7 cellular contexts compared by ENCODE assay signal in the genomic region with DNA sequence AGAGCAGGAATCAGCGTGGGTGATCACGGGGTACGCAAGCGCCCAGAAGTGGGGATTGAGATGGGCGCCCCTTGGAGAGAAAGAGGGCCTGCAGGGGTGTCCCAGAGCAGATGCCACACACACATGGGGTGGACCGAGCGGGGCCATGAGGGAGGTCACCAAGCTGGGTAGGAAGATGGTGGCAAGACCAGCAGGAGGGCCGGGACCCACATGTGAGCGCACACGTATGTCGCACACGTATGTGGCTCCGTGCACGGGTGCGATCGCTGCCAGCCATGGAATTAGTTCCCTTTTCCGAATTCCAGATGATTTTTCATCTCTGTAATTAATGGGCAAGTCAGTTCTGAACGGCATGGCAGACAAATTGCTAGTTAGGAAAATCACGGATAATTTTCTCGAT. TPM values are rescaled to one million over a fixed set of nuclear protein-coding genes. Genes with fewer than 3 reads are reported as not detected.
DNase-seq lines count a peak whose midpoint lies in the region; ATAC-seq and TF ChIP-seq lines count a peak whose summit lies in the region.
"Not testable (repeated sequence)": the region's sequence is repeated elsewhere in the genome, so short reads cannot be mapped to it uniquely, and the experiment has no call there.

No MANE protein-coding gene starts in this region.

- not testable (repeated sequence) for H3K27ac ChIP-seq in OCI-LY7 (ENCODE audit: low read depth, low read length, poor library complexity, severe bottlenecking); neural progenitor cell

- H3F3A ChIP-seq in neural progenitor cell (ENCODE audit: low read depth): peaks cover 18% of the 10 kb centered on the region

- not testable (repeated sequence) for H3K4me3 ChIP-seq in Caco-2 (ENCODE audit: low read depth, low read length); OCI-LY7 (ENCODE audit: low read depth, low read length, poor library complexity, severe bottlenecking)
- H3K4me3 ChIP-seq in neural progenitor cell: peak overlapping the region; percentile 95

- not testable (repeated sequence) for H3K27me3 Mint-ChIP-seq in Caco-2 (ENCODE audit: insufficient read depth, unreplicated experiment); mesothelial cell of epicardium (ENCODE audit: low read depth); neural progenitor cell (ENCODE audit: insufficient read depth, low read depth)
- H3K27me3 Mint-ChIP-seq in activated T-cell treated with anti-CD3 and anti-CD28 coated beads, Interleukin-2, amount 50 U/mL, for 4 hours (ENCODE audit: low read depth): peaks cover 13% of the 10 kb centered on the region
- peaks cover 18% of the 10 kb centered on the region for H3K27me3 Mint-ChIP-seq in activated naive CD8-positive, alpha-beta T cell treated with anti-CD3 and anti-CD28 coated beads, Interleukin-2, amount 50 U/mL, for 24 hours
- H3K27me3 Mint-ChIP-seq in endothelial cell (ENCODE audit: unreplicated experiment): peaks cover 21% of the 10 kb centered on the region

- H4K20me1 ChIP-seq in OCI-LY7 (ENCODE audit: insufficient read depth, low read length): not testable (repeated sequence)
- peaks cover 57% of the 10 kb centered on the region for H4K20me1 ChIP-seq in neural progenitor cell (ENCODE audit: low read depth)

- H2AFZ ChIP-seq in OCI-LY7 (ENCODE audit: low read length); neural progenitor cell (replicated peaks): not testable (repeated sequence)

- not testable (repeated sequence) for H3K4me1 ChIP-seq in Caco-2; OCI-LY7 (ENCODE audit: insufficient read depth, low read length, poor library complexity, severe bottlenecking)
- H3K4me1 ChIP-seq in neural progenitor cell: peaks cover 18% of the 10 kb centered on the region

- not testable (repeated sequence) for H3K36me3 ChIP-seq in Caco-2 (ENCODE audit: control insufficient read depth, insufficient read depth, low read length); OCI-LY7 (ENCODE audit: insufficient read depth, low read length); neural progenitor cell

- not testable (repeated sequence) for H3K27ac Mint-ChIP-seq in Caco-2 (ENCODE audit: unreplicated experiment); activated naive CD8-positive, alpha-beta T cell treated with anti-CD3 and anti-CD28 coated beads, Interleukin-2, amount 50 U/mL, for 24 hours; endothelial cell (ENCODE audit: unreplicated experiment); neural progenitor cell
- H3K27ac Mint-ChIP-seq in mesothelial cell of epicardium: peak overlapping the region; percentile 90

- not testable (repeated sequence) for H3K79me2 ChIP-seq in OCI-LY7 (ENCODE audit: insufficient read depth, low read depth, low read length)
- peaks cover 73% of the 10 kb centered on the region for H3K79me2 ChIP-seq in neural progenitor cell (ENCODE audit: low read depth)

- H3K9me2 ChIP-seq in OCI-LY7 (ENCODE audit: insufficient read depth, low read length): not testable (repeated sequence)

- POLR2A ChIA-PET in Caco-2 (lab: Charles Lee); OCI-LY7 (lab: Charles Lee): not testable (repeated sequence)

- H3K9me3 Mint-ChIP-seq in Caco-2 (ENCODE audit: unreplicated experiment); activated T-cell treated with anti-CD3 and anti-CD28 coated beads, Interleukin-2, amount 50 U/mL, for 4 hours; activated naive CD8-positive, alpha-beta T cell treated with anti-CD3 and anti-CD28 coated beads, Interleukin-2, amount 50 U/mL, for 24 hours; endothelial cell (ENCODE audit: unreplicated experiment); mesothelial cell of epicardium; neural progenitor cell: not testable (repeated sequence)

- not testable (repeated sequence) for H3K36me3 Mint-ChIP-seq in Caco-2 (ENCODE audit: insufficient read depth, unreplicated experiment); activated T-cell treated with anti-CD3 and anti-CD28 coated beads, Interleukin-2, amount 50 U/mL, for 4 hours (ENCODE audit: insufficient read depth); activated naive CD8-positive, alpha-beta T cell treated with anti-CD3 and anti-CD28 coated beads, Interleukin-2, amount 50 U/mL, for 24 hours (ENCODE audit: low read depth); endothelial cell (ENCODE audit: low read depth, unreplicated experiment); mesothelial cell of epicardium; neural progenitor cell

- not testable (repeated sequence) for H3K9ac ChIP-seq in neural progenitor cell

- not testable (repeated sequence) for TF ChIP-seq CTCF in Caco-2 (IDR thresholded peaks at IDR 0.05; ENCODE audit: insufficient read depth in 1 of 2, low read depth in 1 of 2, low read length in 1 of 2, severe bottlenecking in 1 of 2, unreplicated experiment in 1 of 2); OCI-LY7 (conservative IDR thresholded peaks at IDR 0.05; ENCODE audit: low read length); endothelial cell (IDR thresholded peaks at IDR 0.05; ENCODE audit: unreplicated experiment); mesothelial cell of epicardium (IDR thresholded peaks at IDR 0.05; ENCODE audit: unreplicated experiment); neural progenitor cell (IDR thresholded peaks at IDR 0.05)

- CTCF ChIA-PET in Caco-2 (lab: Charles Lee): not testable (repeated sequence)
- CTCF ChIA-PET in OCI-LY7 (lab: Charles Lee; ENCODE audit: unreplicated experiment): interaction anchor here (0.5 kb wide), 1 partner anchor 119 kb away, joined by 5 read pairs; no protein-coding TSS in a partner anchor

- intact Hi-C loops in Caco-2 (cut with micrococcal nuclease; ENCODE audit: unreplicated experiment): not testable (repeated sequence)
- intact Hi-C loops in OCI-LY7 (cut with micrococcal nuclease; ENCODE audit: unreplicated experiment): loop anchor here (10.0 kb wide), 1 partner anchor 281 kb away; no protein-coding TSS in a partner anchor

- H3K4me1 Mint-ChIP-seq in Caco-2 (ENCODE audit: low read depth, unreplicated experiment): not testable (repeated sequence)
- H3K4me1 Mint-ChIP-seq in activated T-cell treated with anti-CD3 and anti-CD28 coated beads, Interleukin-2, amount 50 U/mL, for 4 hours (ENCODE audit: low read depth): peaks cover 33% of the 10 kb centered on the region
- H3K4me1 Mint-ChIP-seq in activated naive CD8-positive, alpha-beta T cell treated with anti-CD3 and anti-CD28 coated beads, Interleukin-2, amount 50 U/mL, for 24 hours: peaks cover 25% of the 10 kb centered on the region
- H3K4me1 Mint-ChIP-seq in endothelial cell (ENCODE audit: unreplicated experiment) (peaks cover 23% of the 10 kb centered on the region), mesothelial cell of epicardium (peaks cover 18% of the 10 kb centered on the region), neural progenitor cell (peaks cover 44% of the 10 kb centered on the region)

- not testable (repeated sequence) for ATAC-seq in activated T-cell treated with anti-CD3 and anti-CD28 coated beads, Interleukin-2, amount 50 U/mL, for 4 hours; activated naive CD8-positive, alpha-beta T cell treated with anti-CD3 and anti-CD28 coated beads, Interleukin-2, amount 50 U/mL, for 24 hours

- not testable (repeated sequence) for DNase-seq in Caco-2; OCI-LY7 (ENCODE audit: low spot score); activated T-cell treated with anti-CD3 and anti-CD28 coated beads, Interleukin-2, amount 50 U/mL, for 4 hours; activated naive CD8-positive, alpha-beta T cell treated with anti-CD3 and anti-CD28 coated beads, Interleukin-2, amount 50 U/mL, for 24 hours; endothelial cell (ENCODE audit: low spot score); mesothelial cell of epicardium (ENCODE audit: low spot score in 2 of 2, unreplicated experiment in 2 of 2); neural progenitor cell (ENCODE audit: low spot score)

- not testable (repeated sequence) for H3K9me3 ChIP-seq in Caco-2; OCI-LY7 (ENCODE audit: low read length); neural progenitor cell (ENCODE audit: low read depth)

- H3K4me3 Mint-ChIP-seq in Caco-2 (ENCODE audit: unreplicated experiment) (peak overlapping the region; percentile 58), endothelial cell (ENCODE audit: unreplicated experiment) (peak overlapping the region; percentile 89), mesothelial cell of epicardium (peak overlapping the region; percentile 84), neural progenitor cell (peak overlapping the region; percentile 94)
- peak overlapping the region; percentile 86 for H3K4me3 Mint-ChIP-seq in activated T-cell treated with anti-CD3 and anti-CD28 coated beads, Interleukin-2, amount 50 U/mL, for 4 hours
- peak overlapping the region; percentile 69 for H3K4me3 Mint-ChIP-seq in activated naive CD8-positive, alpha-beta T cell treated with anti-CD3 and anti-CD28 coated beads, Interleukin-2, amount 50 U/mL, for 24 hours

- not testable (repeated sequence) for H3K27me3 ChIP-seq in Caco-2 (replicated peaks; ENCODE audit: control insufficient read depth, insufficient read depth, low read length); neural progenitor cell

- H3K4me2 ChIP-seq in OCI-LY7 (ENCODE audit: low read length): peak overlapping the region; percentile 17; the same call in 1 of the 2 replicates
- H3K4me2 ChIP-seq in neural progenitor cell: peak overlapping the region; percentile 92

- TSS peak; percentile 19 for BruUV-seq in Caco-2 (replicated peaks; lab: Mats Ljungman, UMichigan)
- not testable (repeated sequence) for BruUV-seq in OCI-LY7 (replicated peaks; lab: Mats Ljungman, UMichigan)

RNA-seq across cellular contexts. Expression of a gene that starts 2.2 kb away (rescaled TPM):
- total RNA-seq in Caco-2 (2022): 16.9 and 17.6 TPM in 2 replicates
- total RNA-seq in OCI-LY7 (2014; rRNA removed; shearing (Covaris generic)): 2.6 and 5.0 TPM in 2 replicates
- total RNA-seq in OCI-LY7 (2022): 8.1 and 8.2 TPM in 2 replicates
- total RNA-seq in activated T-cell treated with anti-CD3 and anti-CD28 coated beads, Interleukin-2, amount 50 U/mL, for 4 hours: 10 to 100 TPM; 22.2 to 30.2 (median 23.6) TPM
- 32.9 TPM for total RNA-seq in endothelial cell (ENCODE audit: unreplicated experiment)
- total RNA-seq in mesothelial cell of epicardium: 97.9 to 106 TPM (median 102 TPM) in 3 replicates
- 13.3 and 59.0 TPM in 2 replicates for total RNA-seq in neural progenitor cell (ENCODE audit: low replicate concordance)
